Comparison of ENCODE assay signal across 36 cellular contexts in the genomic region with DNA sequence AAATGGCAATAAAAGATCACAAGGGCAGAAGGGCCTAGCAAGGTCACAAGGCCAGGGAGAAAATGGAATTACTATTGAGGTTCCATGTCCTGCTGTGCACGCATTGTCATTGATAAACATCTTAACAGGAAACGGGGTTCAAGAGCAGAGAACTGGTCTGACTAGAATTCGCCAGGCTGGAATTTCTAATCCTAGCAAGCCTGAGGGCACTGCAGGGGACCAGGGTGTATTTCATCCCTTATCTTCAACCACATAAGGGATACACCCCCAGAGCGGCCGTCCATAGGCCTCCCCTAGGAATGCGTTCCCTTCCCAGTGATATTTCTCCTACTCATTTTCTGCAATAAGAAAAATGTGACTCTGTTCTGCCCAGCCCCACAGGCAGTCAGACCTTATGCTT. TPM values are rescaled to one million over a fixed set of nuclear protein-coding genes. Genes with fewer than 3 reads are reported as not detected.
"Had no signal": no experiment of that assay in that cellular context is flagged by ENCODE, and none has a peak within 500 bp of the region (broad histone marks: within the 10 kb centered on the region; RNA-seq: fewer than 3 reads in every experiment).

No MANE protein-coding gene starts in this region.

- H3K4me1 ChIP-seq: esophagus squamous epithelium, left lung, right lobe of liver, uterus had no signal

- H3K36me3 Mint-ChIP-seq: activated naive CD8-positive, alpha-beta T cell; stimulated activated effector memory CD8-positive, alpha-beta T cell treated with anti-CD3 and anti-CD28 coated beads, Interleukin-12 subunit alpha, Interleukin-12 subunit beta, amount 100 ng/mL, for 72 hours; type B pancreatic cell had no signal

- H3K27ac Mint-ChIP-seq: activated naive CD8-positive, alpha-beta T cell; dendritic cell treated with granulocyte-macrophage colony-stimulating factor and Interleukin-4, amounts not matched to agents 40 ng/mL and 50 ng/mL, for 4 days; nephron; progenitor cell of endocrine pancreas; stimulated activated effector memory CD8-positive, alpha-beta T cell treated with anti-CD3 and anti-CD28 coated beads, Interleukin-12 subunit alpha, Interleukin-12 subunit beta, amount 100 ng/mL, for 72 hours; stimulated activated naive CD8-positive, alpha-beta T cell treated with anti-CD3 and anti-CD28 coated beads, Interleukin-15, amount 100 ng/mL, for 72 hours; type B pancreatic cell had no signal

- H3K4me3 Mint-ChIP-seq: activated CD4-positive, alpha-beta T cell treated with anti-CD3 and anti-CD28 coated beads, Interleukin-2, amount 10 ng/mL, durations not matched to agents 7 days and 5 days; activated naive CD8-positive, alpha-beta T cell; dendritic cell treated with granulocyte-macrophage colony-stimulating factor and Interleukin-4, amounts not matched to agents 40 ng/mL and 50 ng/mL, for 4 days; nephron; stimulated activated naive CD8-positive, alpha-beta T cell treated with anti-CD3 and anti-CD28 coated beads, Interleukin-15, amount 100 ng/mL, for 72 hours; type B pancreatic cell had no signal

- H3K27me3 Mint-ChIP-seq: progenitor cell of endocrine pancreas had no signal

- H3K9me3 ChIP-seq: esophagus squamous epithelium, left lung, lower lobe of right lung, neutrophil, ovary, right lobe of liver, uterus had no signal

- DNase-seq: activated CD4-positive, alpha-beta T cell treated with anti-CD3 and anti-CD28 coated beads for 1 hour; activated CD4-positive, alpha-beta T cell treated with anti-CD3 and anti-CD28 coated beads, Interleukin-2, amount 10 ng/mL, durations not matched to agents 7 days and 5 days; activated effector memory CD4-positive, alpha-beta T cell treated with Interleukin-2 at 50 U/mL for 16 hours; activated naive CD4-positive, alpha-beta T cell treated with Interleukin-2 at 50 U/mL for 16 hours; activated T-cell treated with anti-CD3 and anti-CD28 coated beads, Interleukin-2, amount 50 U/mL, for 48 hours; anterior cingulate cortex; esophagus squamous epithelium; foreskin melanocyte; heart right ventricle; left lung; lower lobe of right lung; mesendoderm; ovary; right lobe of liver; stimulated activated CD4-positive, alpha-beta T cell treated with anti-CD3 and anti-CD28 coated beads, Interleukin-4, amount 100 ng/mL, for 24 hours; stimulated activated naive CD8-positive, alpha-beta T cell treated with anti-CD3 and anti-CD28 coated beads, Interleukin-15, amount 100 ng/mL, for 72 hours; substantia nigra; T-helper 9 cell; uterus; WERI-Rb-1 had no signal

- H3K27me3 ChIP-seq: ovary, right lobe of liver had no signal

- H3K36me3 ChIP-seq: esophagus squamous epithelium, heart right ventricle, left lung, lower lobe of right lung, neutrophil, ovary, right lobe of liver, uterus, WERI-Rb-1 had no signal

- H3K9me3 Mint-ChIP-seq: activated CD4-positive, alpha-beta memory T cell treated with anti-CD3 and anti-CD28 coated beads, Interleukin-2, amount 10 ng/mL, durations not matched to agents 7 days and 5 days; activated CD4-positive, alpha-beta T cell treated with anti-CD3 and anti-CD28 coated beads, Interleukin-2, amount 10 ng/mL, durations not matched to agents 7 days and 5 days; central memory CD8-positive, alpha-beta T cell; dendritic cell treated with granulocyte-macrophage colony-stimulating factor and Interleukin-4, amounts not matched to agents 40 ng/mL and 50 ng/mL, for 4 days; stimulated activated effector memory CD8-positive, alpha-beta T cell treated with anti-CD3 and anti-CD28 coated beads, Interleukin-12 subunit alpha, Interleukin-12 subunit beta, amount 100 ng/mL, for 72 hours; stimulated activated naive CD8-positive, alpha-beta T cell treated with anti-CD3 and anti-CD28 coated beads, Interleukin-15, amount 100 ng/mL, for 72 hours had no signal

- ATAC-seq: heart right ventricle; left lung; lower lobe of right lung; right lobe of liver; stimulated activated naive CD8-positive, alpha-beta T cell treated with anti-CD3 and anti-CD28 coated beads, Interleukin-15, amount 100 ng/mL, for 72 hours had no signal

- H3K4me3 ChIP-seq: esophagus squamous epithelium, heart right ventricle, left lung, lower lobe of right lung, ovary, right lobe of liver, skin epidermis, uterus had no signal

- H3K27ac ChIP-seq: epithelial cell of prostate, esophagus squamous epithelium, heart right ventricle, left lung, lower lobe of right lung, neutrophil, ovary, right lobe of liver, uterus, WERI-Rb-1 had no signal

- H3K4me1 Mint-ChIP-seq: nephron had no signal

RNA-seq across cellular contexts. Expression of gene ERICH4, which starts 19.5 kb away (rescaled TPM):
- total RNA-seq: activated CD4-positive, alpha-beta memory T cell treated with anti-CD3 and anti-CD28 coated beads, Interleukin-2, amount 10 ng/mL, durations not matched to agents 7 days and 5 days; activated CD4-positive, alpha-beta T cell treated with anti-CD3 and anti-CD28 coated beads, Interleukin-2, amount 10 ng/mL, durations not matched to agents 7 days and 5 days; bronchial epithelial cell; esophagus squamous epithelium; glomerular endothelial cell; left lung; lower lobe of right lung; mononuclear cell; ovary; progenitor cell of endocrine pancreas; renal cortical epithelial cell; right lobe of liver; uterus had no signal
- polyA plus RNA-seq: adipose tissue, ovary had no signal
